In genomic region chr1:30522031-30523004, GRCh38 we compare ENCODE assay signal across 11 cellular contexts.
DNase-seq lines count a peak whose midpoint lies in the region; ATAC-seq and TF ChIP-seq lines count a peak whose summit lies in the region.
"Had no signal": no experiment of that assay in that cellular context is flagged by ENCODE, and none has a peak within 500 bp of the region (broad histone marks: within the 10 kb centered on the region; RNA-seq: fewer than 3 reads in every experiment).

No MANE protein-coding gene starts in this region.

- H3K9me3 Mint-ChIP-seq in Calu3 (ENCODE audit: low read depth, unreplicated experiment), result no peaks in the 10 kb centered on the region

- H3K27me3 Mint-ChIP-seq in Calu3 (ENCODE audit: unreplicated experiment), result peaks cover 17% of the 10 kb centered on the region

- BruUV-seq in Calu3 (replicated peaks; lab: Mats Ljungman, UMichigan), result no TSS peak

- no peak overlapping the region for H3K27ac Mint-ChIP-seq in Calu3 (ENCODE audit: unreplicated experiment)

- ATAC-seq in GM19452 (IDR thresholded peaks at IDR 0.05; ENCODE audit: unreplicated experiment), result no peak

- H3K36me3 Mint-ChIP-seq in Calu3 (ENCODE audit: insufficient read depth, unreplicated experiment), result no peaks in the 10 kb centered on the region

- no peaks in the 10 kb centered on the region for H3K4me1 Mint-ChIP-seq in Calu3 (ENCODE audit: low read depth, unreplicated experiment)

- peak; percentile 84 for DNase-seq in EH (ENCODE audit: low read depth)
- peak; percentile 26 for DNase-seq in activated CD8-positive, alpha-beta memory T cell treated with anti-CD3 and anti-CD28 coated beads, Interleukin-2, amount 50 U/mL, for 48 hours
- DNase-seq in glomerular visceral epithelial cell (ENCODE audit: extremely low spot score), result peak; percentile 43
- peak; percentile 60 for DNase-seq in renal cortical epithelial cell (ENCODE audit: low read depth)
- no peak for DNase-seq in NCI-H1417 (lab: John Stamatoyannopoulos, UW)
- DNase-seq in Calu3, result no peak
- no peak for DNase-seq in stimulated activated CD4-positive, alpha-beta T cell treated with anti-CD3 and anti-CD28 coated beads, Interleukin-1b, Interleukin-23, amount 100 ng/mL, for 48 hours
- DNase-seq: glutamatergic neuron; NCI-H1436 treated with DMSO at 0.1 percent for 48 hours; stimulated activated CD4-positive, alpha-beta T cell treated with anti-CD3 and anti-CD28 coated beads, Interleukin-4, amount 100 ng/mL, for 4 hours had no signal

- H3K4me3 Mint-ChIP-seq in Calu3 (ENCODE audit: low read depth, unreplicated experiment), result no peak overlapping the region

- CTCF ChIA-PET in Calu3 (lab: Charles Lee), result no interaction called here

- no peak for TF ChIP-seq CTCF in Calu3 (IDR thresholded peaks at IDR 0.05; ENCODE audit: unreplicated experiment)

- intact Hi-C loops in Calu3 (cut with micrococcal nuclease; ENCODE audit: unreplicated experiment), result no loop called here

Comparison
In these comparisons a context has a peak if more than half of its experiments do, and no peak if none do; other contexts are left out.
1. DNase-seq: peak in EH (single experiment), activated CD8-positive, alpha-beta memory T cell treated with anti-CD3 and anti-CD28 coated beads, Interleukin-2, amount 50 U/mL, for 48 hours (single experiment), glomerular visceral epithelial cell (single experiment) and renal cortical epithelial cell (single experiment); none in NCI-H1417 (0 of 3), Calu3 (single experiment) and stimulated activated CD4-positive, alpha-beta T cell treated with anti-CD3 and anti-CD28 coated beads, Interleukin-1b, Interleukin-23, amount 100 ng/mL, for 48 hours (single experiment).